1 cellular context compared by ENCODE assay signal in the genomic region with DNA sequence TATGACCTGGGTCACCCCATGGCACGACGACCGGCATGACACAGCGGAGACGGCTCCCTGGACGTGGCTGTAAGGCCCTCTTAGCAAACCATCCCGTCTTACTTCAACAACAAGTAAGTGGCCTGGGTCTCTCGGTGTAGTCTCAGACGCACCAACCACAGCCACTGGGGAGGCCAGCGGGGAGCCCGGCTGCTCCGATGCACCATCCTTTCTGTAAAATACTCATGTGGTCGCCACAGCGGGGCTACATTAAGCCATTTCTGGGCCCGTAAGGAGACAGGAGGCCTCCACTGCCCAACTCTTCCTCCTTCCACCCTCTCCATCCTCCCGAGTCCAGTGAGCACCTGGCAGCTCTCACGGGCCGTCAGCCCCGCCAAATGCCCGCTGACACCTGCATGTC.
TF ChIP-seq lines count a peak whose summit lies in the region.

No MANE protein-coding gene starts in this region.

TF ChIP-seq in WTC11, 78 proteins besides CTCF, POLR2A, EP300 and RAD21 (continued from another document):
- TF ChIP-seq, protein P1, sequence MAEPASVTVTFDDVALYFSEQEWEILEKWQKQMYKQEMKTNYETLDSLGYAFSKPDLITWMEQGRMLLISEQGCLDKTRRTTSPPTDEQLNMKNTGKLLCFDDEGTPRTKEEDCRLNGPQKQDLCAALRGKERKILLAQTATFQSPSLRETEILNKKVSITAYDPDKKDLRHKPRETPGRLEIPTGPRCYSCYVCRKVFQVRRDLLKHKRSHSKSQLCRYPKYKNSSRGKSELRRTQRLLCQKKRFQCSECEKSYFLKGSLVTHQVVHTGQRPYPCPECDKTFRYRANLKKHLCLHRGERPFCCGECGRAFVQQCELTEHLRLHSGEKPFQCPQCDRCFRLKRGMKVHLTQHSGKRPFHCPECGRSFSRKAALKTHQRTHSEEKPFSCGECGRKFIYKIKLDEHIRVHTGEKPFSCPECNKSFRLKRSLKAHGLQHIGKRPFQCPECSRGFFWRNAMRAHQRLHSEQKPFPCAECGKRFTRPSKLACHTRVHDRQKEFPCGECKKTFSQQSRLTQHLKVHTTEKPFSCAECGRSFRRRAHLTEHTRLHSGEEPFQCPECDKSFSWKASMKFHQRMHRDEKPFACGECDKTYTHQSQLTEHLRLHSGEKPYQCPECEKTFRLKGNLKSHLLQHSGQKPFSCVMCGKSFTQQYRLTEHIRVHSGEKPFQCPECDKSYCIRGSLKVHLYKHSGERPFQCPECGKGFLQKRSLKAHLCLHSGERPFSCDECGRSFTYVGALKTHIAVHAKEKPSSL (CRISPR knock-in tag; conservative IDR thresholded peaks at IDR 0.05): no peak
TF ChIP-seq in WTC11: peak in this region for 0.
